ENCODE assay signal across 8 cellular contexts in the genomic region with DNA sequence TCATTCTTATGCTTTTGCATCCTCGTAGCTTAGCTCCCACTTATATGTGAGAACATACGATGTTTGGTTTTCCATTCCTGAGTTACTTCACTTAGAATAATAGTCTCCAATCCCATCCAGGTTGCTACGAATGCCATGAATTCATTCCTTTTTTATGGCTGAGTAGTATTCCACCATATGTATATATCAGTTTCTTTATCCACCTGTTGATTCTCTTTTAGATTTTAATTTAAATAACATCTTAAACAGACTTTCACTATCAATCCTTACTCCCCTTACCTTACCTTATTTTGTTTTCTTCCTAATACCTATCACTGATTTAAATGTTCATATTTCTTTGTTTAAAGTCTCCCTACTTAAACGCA. TPM values are rescaled to one million over a fixed set of nuclear protein-coding genes. Genes with fewer than 3 reads are reported as not detected.
A peak's percentile ranks its signal among the peaks of the same experiment; 100 is the strongest.
DNase-seq lines count a peak whose midpoint lies in the region; ATAC-seq, FAIRE-seq and TF ChIP-seq lines count a peak whose summit lies in the region.

No MANE protein-coding gene starts in this region.

- H3K36me3 Mint-ChIP-seq in activated CD8-positive, alpha-beta memory T cell treated with anti-CD3 and anti-CD28 coated beads, Interleukin-2, amount 10 ng/mL, durations not matched to agents 7 days and 5 days: peaks cover 12% of the 10 kb centered on the region
- peaks cover 19% of the 10 kb centered on the region for H3K36me3 Mint-ChIP-seq in activated naive CD8-positive, alpha-beta T cell treated with anti-CD3 and anti-CD28 coated beads, Interleukin-2, amount 10 ng/mL, durations not matched to agents 7 days and 5 days

- no peak for ATAC-seq in activated CD8-positive, alpha-beta memory T cell treated with anti-CD3 and anti-CD28 coated beads, Interleukin-2, amount 10 ng/mL, durations not matched to agents 7 days and 5 days
- ATAC-seq in activated naive CD8-positive, alpha-beta T cell treated with anti-CD3 and anti-CD28 coated beads, Interleukin-2, amount 10 ng/mL, durations not matched to agents 7 days and 5 days (ENCODE audit: low read depth): no peak
- ATAC-seq in thoracic aorta (ENCODE audit: insufficient number of reproducible peaks, low FRiP score, low read depth): no peak

- TF ChIP-seq CTCF in kidney (IDR thresholded peaks at IDR 0.05; ENCODE audit: borderline replicate concordance, extremely low read depth, insufficient read depth): no peak
- TF ChIP-seq CTCF in thoracic aorta (IDR thresholded peaks at IDR 0.05): no peak

- DNase-seq in activated CD8-positive, alpha-beta memory T cell treated with anti-CD3 and anti-CD28 coated beads, Interleukin-2, amount 10 ng/mL, durations not matched to agents 7 days and 5 days: no peak
- DNase-seq in activated CD8-positive, alpha-beta memory T cell treated with anti-CD3 and anti-CD28 coated beads, Interleukin-2, amount 50 U/mL, for 48 hours: no peak
- no peak for DNase-seq in activated naive CD8-positive, alpha-beta T cell treated with anti-CD3 and anti-CD28 coated beads, Interleukin-2, amount 10 ng/mL, durations not matched to agents 7 days and 5 days
- no peak for DNase-seq in kidney
- DNase-seq in thoracic aorta (ENCODE audit: low spot score): no peak
- no peak for DNase-seq in kidney glomerular epithelial cell (lab: John Stamatoyannopoulos, UW)
- no peak for DNase-seq in HK-2 (ENCODE audit: unreplicated experiment)
- DNase-seq in NCI-H1105 treated with DMSO at 0.1 percent for 48 hours (lab: John Stamatoyannopoulos, UW): no peak

- peak overlapping the region; percentile 69 for H3K27ac Mint-ChIP-seq in activated CD8-positive, alpha-beta memory T cell treated with anti-CD3 and anti-CD28 coated beads, Interleukin-2, amount 10 ng/mL, durations not matched to agents 7 days and 5 days
- peak overlapping the region; percentile 75 for H3K27ac Mint-ChIP-seq in activated naive CD8-positive, alpha-beta T cell treated with anti-CD3 and anti-CD28 coated beads, Interleukin-2, amount 10 ng/mL, durations not matched to agents 7 days and 5 days

- peaks cover 25% of the 10 kb centered on the region for H3K4me1 Mint-ChIP-seq in activated CD8-positive, alpha-beta memory T cell treated with anti-CD3 and anti-CD28 coated beads, Interleukin-2, amount 10 ng/mL, durations not matched to agents 7 days and 5 days
- peaks cover 19% of the 10 kb centered on the region for H3K4me1 Mint-ChIP-seq in activated naive CD8-positive, alpha-beta T cell treated with anti-CD3 and anti-CD28 coated beads, Interleukin-2, amount 10 ng/mL, durations not matched to agents 7 days and 5 days

- CTCF ChIA-PET in activated CD8-positive, alpha-beta memory T cell treated with anti-CD3 and anti-CD28 coated beads, Interleukin-2, amount 10 ng/mL, durations not matched to agents 7 days and 5 days (lab: Charles Lee): interaction anchor here (1.8 kb wide), 1 partner anchor 10 kb away, joined by 4 read pairs; no protein-coding TSS in a partner anchor

- H3K27ac ChIP-seq in kidney (ENCODE audit: low read depth in 2 of 2, low read length in 2 of 2): no peak overlapping the region
- H3K27ac ChIP-seq in thoracic aorta: no peak overlapping the region

- no peak overlapping the region for H3K9ac ChIP-seq in kidney (ENCODE audit: low read length in 2 of 2)

- H3K36me3 ChIP-seq in kidney (ENCODE audit: control insufficient read depth in 1 of 2, insufficient read depth in 2 of 2, low read length in 2 of 2) (no peaks in the 10 kb centered on the region), thoracic aorta (no peaks in the 10 kb centered on the region)

- intact Hi-C loops in kidney (cut with DNase I): no loop called here

- H3K4me1 ChIP-seq in kidney (ENCODE audit: control insufficient read depth in 1 of 2, insufficient read depth in 1 of 2, low read depth in 1 of 2, low read length in 2 of 2): peaks cover 0 to 2% of the 10 kb centered on the region in 2 donors
- H3K4me1 ChIP-seq in thoracic aorta (ENCODE audit: control insufficient read depth in 1 of 2, low read depth in 2 of 2): peaks cover 6 to 9% of the 10 kb centered on the region in 2 donors

- H3K4me3 ChIP-seq in kidney (ENCODE audit: low read length in 2 of 2) (peak overlapping the region; percentile 72 to 84), thoracic aorta (peak overlapping the region; percentile 87)

- peak overlapping the region; percentile 83 for H3K4me3 Mint-ChIP-seq in activated CD8-positive, alpha-beta memory T cell treated with anti-CD3 and anti-CD28 coated beads, Interleukin-2, amount 10 ng/mL, durations not matched to agents 7 days and 5 days
- H3K4me3 Mint-ChIP-seq in activated naive CD8-positive, alpha-beta T cell treated with anti-CD3 and anti-CD28 coated beads, Interleukin-2, amount 10 ng/mL, durations not matched to agents 7 days and 5 days: peak overlapping the region; percentile 86

- POLR2A ChIA-PET in activated naive CD8-positive, alpha-beta T cell treated with anti-CD3 and anti-CD28 coated beads, Interleukin-2, amount 10 ng/mL, durations not matched to agents 7 days and 5 days (lab: Charles Lee): interaction anchor here (0.9 to 1.0 kb wide), 2 partner anchors 11 to 28 kb away, joined by 3 to 4 read pairs; no protein-coding TSS in a partner anchor

- no peak for FAIRE-seq in kidney (lab: Jason Lieb, UNC)

- H3K9me3 Mint-ChIP-seq in activated CD8-positive, alpha-beta memory T cell treated with anti-CD3 and anti-CD28 coated beads, Interleukin-2, amount 10 ng/mL, durations not matched to agents 7 days and 5 days (ENCODE audit: low read depth): no peaks in the 10 kb centered on the region
- no peaks in the 10 kb centered on the region for H3K9me3 Mint-ChIP-seq in activated naive CD8-positive, alpha-beta T cell treated with anti-CD3 and anti-CD28 coated beads, Interleukin-2, amount 10 ng/mL, durations not matched to agents 7 days and 5 days

- H3K9me3 ChIP-seq in kidney (ENCODE audit: control insufficient read depth in 1 of 2, low read length in 2 of 2) (no peaks in the 10 kb centered on the region), thoracic aorta (no peaks in the 10 kb centered on the region)

- no peaks in the 10 kb centered on the region for H3K27me3 ChIP-seq in thoracic aorta (replicated peaks; ENCODE audit: insufficient read depth)

- H3K27me3 Mint-ChIP-seq in activated CD8-positive, alpha-beta memory T cell treated with anti-CD3 and anti-CD28 coated beads, Interleukin-2, amount 10 ng/mL, durations not matched to agents 7 days and 5 days: peaks cover 32% of the 10 kb centered on the region
- H3K27me3 Mint-ChIP-seq in activated naive CD8-positive, alpha-beta T cell treated with anti-CD3 and anti-CD28 coated beads, Interleukin-2, amount 10 ng/mL, durations not matched to agents 7 days and 5 days: peaks cover 21% of the 10 kb centered on the region

RNA-seq across cellular contexts. Expression of gene FBXW8, which starts 0.5 kb away (rescaled TPM):
- 10 to 100 TPM; 11.5 to 12.8 TPM for total RNA-seq in activated CD8-positive, alpha-beta memory T cell treated with anti-CD3 and anti-CD28 coated beads, Interleukin-2, amount 10 ng/mL, durations not matched to agents 7 days and 5 days
- total RNA-seq in activated naive CD8-positive, alpha-beta T cell treated with anti-CD3 and anti-CD28 coated beads, Interleukin-2, amount 10 ng/mL, durations not matched to agents 7 days and 5 days: 10 to 100 TPM; 12.0 to 14.1 TPM
- total RNA-seq in kidney (20.3 TPM), thoracic aorta (10 to 100 TPM; 12.6 to 25.0 TPM)
- polyA plus RNA-seq in kidney (ENCODE audit: insufficient read depth, low read depth, low replicate concordance): 3.3 TPM

RNA-seq across cellular contexts. Expression of gene HRK, which starts 29.0 kb away (rescaled TPM):
- total RNA-seq in activated CD8-positive, alpha-beta memory T cell treated with anti-CD3 and anti-CD28 coated beads, Interleukin-2, amount 10 ng/mL, durations not matched to agents 7 days and 5 days: not detected
- total RNA-seq in activated naive CD8-positive, alpha-beta T cell treated with anti-CD3 and anti-CD28 coated beads, Interleukin-2, amount 10 ng/mL, durations not matched to agents 7 days and 5 days: not detected
- total RNA-seq in kidney (5.0 TPM), thoracic aorta (under 1 TPM in 1 of 2 donors, not detected in 1; 0.14 TPM)
- polyA plus RNA-seq in kidney (ENCODE audit: insufficient read depth, low read depth, low replicate concordance): not detected
